In the genomic region with DNA sequence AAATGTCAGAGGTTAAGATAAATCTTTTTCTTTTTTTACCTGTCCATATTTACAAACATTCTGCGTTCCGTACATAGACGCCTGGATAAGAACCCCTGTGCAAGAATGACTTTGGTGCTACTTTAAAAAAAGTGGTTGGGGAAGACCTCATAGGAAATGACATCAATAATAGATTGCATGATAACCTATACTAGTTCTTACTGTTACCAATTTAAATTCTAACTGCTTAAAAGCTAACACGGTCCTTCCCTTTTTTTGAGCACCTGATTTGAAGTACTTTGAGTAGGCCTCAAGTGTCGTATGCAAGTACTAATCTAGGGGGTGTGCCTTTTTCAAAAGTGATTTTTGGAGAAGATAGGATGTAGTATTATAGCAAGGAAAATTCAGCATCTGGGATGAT, we compare ENCODE assay signal across 8 cellular contexts. TPM values are rescaled to one million over a fixed set of nuclear protein-coding genes. Genes with fewer than 3 reads are reported as not detected.
DNase-seq lines count a peak whose midpoint lies in the region; ATAC-seq, FAIRE-seq and TF ChIP-seq lines count a peak whose summit lies in the region.

No MANE protein-coding gene starts in this region.

- H4K20me1 ChIP-seq in KMS-11 (ENCODE audit: insufficient read depth) (no peaks in the 10 kb centered on the region), HepG2 (ENCODE audit: insufficient read depth, low read length) (peaks cover 21% of the 10 kb centered on the region)

- in situ Hi-C loops in HepG2 (cut with HindIII; ENCODE audit: extremely low pct_ligation_motif_present, low pct_unique_long_range_greater_than_20kb) = loop anchor here (5.0 kb wide), 1 partner anchor 408 kb away; a partner anchor contains a TSS

- H3K27me3 Mint-ChIP-seq in CD8-positive, alpha-beta memory T cell = peaks cover 0 to 9% of the 10 kb centered on the region in 2 donors

- WGBS in HepG2 (ENCODE audit: low lambda C conversion rate) = 75% methylated on average over 5 of the region's 5 CpGs

- peak overlapping the region; percentile 98; the same call in 1 of the 2 replicates for H3K9ac ChIP-seq in KMS-11
- H3K9ac ChIP-seq in adipocyte (ENCODE audit: low read length) = peak overlapping the region; percentile 52
- H3K9ac ChIP-seq in HepG2 (ENCODE audit: insufficient read depth, low read depth, low read length) = no peak overlapping the region

- H3K4me1 ChIP-seq in CD8-positive, alpha-beta memory T cell (ENCODE audit: insufficient read depth, low read length) = peaks cover 27% of the 10 kb centered on the region
- H3K4me1 ChIP-seq in KMS-11 (ENCODE audit: low read depth, poor library complexity, severe bottlenecking) (peaks cover 30% of the 10 kb centered on the region), adipocyte (ENCODE audit: control insufficient read depth, insufficient read depth, low read length) (peaks cover 18% of the 10 kb centered on the region), HepG2 (ENCODE audit: insufficient read depth, low read length) (peaks cover 32% of the 10 kb centered on the region)

- peak overlapping the region; percentile 98 for H3K27ac ChIP-seq in CD8-positive, alpha-beta memory T cell (ENCODE audit: low read depth, low read length)
- H3K27ac ChIP-seq in KMS-11 (peak overlapping the region; percentile 88; the same call in 1 of the 2 replicates), HepG2 (ENCODE audit: extremely low read length, insufficient read depth, low read length) (no peak overlapping the region)

- H3K79me2 ChIP-seq in KMS-11 (ENCODE audit: insufficient read depth, low read depth) = peaks cover 39% of the 10 kb centered on the region
- H3K79me2 ChIP-seq in HepG2 (ENCODE audit: insufficient read depth, low read length) = peaks cover 15% of the 10 kb centered on the region

- intact Hi-C loops in HepG2 (cut with micrococcal nuclease; ENCODE audit: unreplicated experiment) = loop anchor here (5.0 to 10.0 kb wide), 3 partner anchors 117 to 408 kb away; a partner anchor contains a TSS

- DNase-seq in CD8-positive, alpha-beta memory T cell = peak in 2 of 5 donors; percentile 69 to 70
- DNase-seq in adipocyte (ENCODE audit: low read depth) (peak; percentile 22), HepG2 (ENCODE audit: low spot score) (no peak)
- no peak for DNase-seq in NK-92 treated with Interleukin-12 subunit alpha and Interleukin-12 subunit beta, amount 100 ng/mL, for 24 hours (lab: John Stamatoyannopoulos, UW)
- no peak for DNase-seq in stimulated activated CD4-positive, alpha-beta T cell treated with anti-CD3 and anti-CD28 coated beads, Interleukin-15, amount 100 ng/mL, for 24 hours

- no TSS peak for BruUV-seq in HepG2 (replicated peaks; lab: Mats Ljungman, UMichigan)

- no peak for TF ChIP-seq RAD21 in HepG2 (CRISPR knock-in tag; IDR thresholded peaks at IDR 0.05)

- H3K4me1 Mint-ChIP-seq in CD8-positive, alpha-beta memory T cell = peaks cover 52 to 61% (median 58%) of the 10 kb centered on the region in 3 donors

- peaks cover 6% of the 10 kb centered on the region for H3K36me3 ChIP-seq in CD8-positive, alpha-beta memory T cell (ENCODE audit: insufficient read depth, low read length)
- H3K36me3 ChIP-seq in KMS-11 (ENCODE audit: insufficient read depth) = no peaks in the 10 kb centered on the region
- H3K36me3 ChIP-seq in adipocyte (ENCODE audit: control insufficient read depth, insufficient read depth, low read length, severe bottlenecking) = no peaks in the 10 kb centered on the region
- H3K36me3 ChIP-seq in HepG2 (replicated peaks in 1 of 2; ENCODE audit: control insufficient read depth in 1 of 2, insufficient read depth in 2 of 2, low read length in 2 of 2) = no peaks in the 10 kb centered on the region

- H3K36me3 Mint-ChIP-seq in CD8-positive, alpha-beta memory T cell = peaks cover 0 to 22% (median 6%) of the 10 kb centered on the region in 3 donors

- ATAC-seq in HepG2 = no peak
- ATAC-seq in GM19397 (IDR thresholded peaks at IDR 0.05; ENCODE audit: unreplicated experiment) = no peak
- ATAC-seq in GM21786 (IDR thresholded peaks at IDR 0.05; ENCODE audit: unreplicated experiment) = no peak

- CTCF ChIA-PET in CD8-positive, alpha-beta memory T cell (lab: Charles Lee) = interaction anchor here (0.9 to 5.5 kb wide), 13 partner anchors 9 to 409 kb away, joined by 3 to 120 read pairs (median 8); a partner anchor contains a TSS
- CTCF ChIA-PET in HepG2 (lab: Yijun Ruan, JAX; ENCODE audit: low intra/inter-chr PET ratio, low total read pairs) = interaction anchor here (1.9 kb wide), 1 partner anchor 160 kb away, joined by 17 read pairs; no protein-coding TSS in a partner anchor

- POLR2A ChIA-PET in CD8-positive, alpha-beta memory T cell (lab: Charles Lee) = interaction anchor here (0.9 to 2.2 kb wide), 5 partner anchors 96 to 161 kb away, joined by 3 to 18 read pairs (median 4); no protein-coding TSS in a partner anchor
- POLR2A ChIA-PET in HepG2 (lab: Yijun Ruan, JAX) = no interaction called here

- no peak for TF ChIP-seq POLR2A in HepG2 (IDR thresholded peaks at IDR 0.05; ENCODE audit: insufficient read depth in 1 of 2, low read depth in 2 of 2, low read length in 2 of 2)

- peak overlapping the region; percentile 92 for H3K4me2 ChIP-seq in KMS-11
- peak overlapping the region; percentile 81 for H3K4me2 ChIP-seq in HepG2 (ENCODE audit: low read depth, low read length)

- no peak for TF ChIP-seq CTCF in KMS-11 (conservative IDR thresholded peaks at IDR 0.05; ENCODE audit: low read depth, low read length)
- TF ChIP-seq CTCF in HepG2 (CRISPR knock-in tag; IDR thresholded peaks at IDR 0.05) = no peak

- TF ChIP-seq EP300 in HepG2 (IDR thresholded peaks at IDR 0.05; ENCODE audit: low read depth in 2 of 2, low read length in 2 of 2) = no peak
- TF ChIP-seq EP300 in HepG2 (CRISPR knock-in tag; IDR thresholded peaks at IDR 0.05; ENCODE audit: borderline replicate concordance) = no peak

- H3K4me3 ChIP-seq in CD8-positive, alpha-beta memory T cell (ENCODE audit: low read length) = peak overlapping the region; percentile 81
- no peak overlapping the region for H3K4me3 ChIP-seq in KMS-11 (IDR thresholded peaks at IDR 0.05; ENCODE audit: insufficient read depth, low read depth, low read length)
- H3K4me3 ChIP-seq in adipocyte (ENCODE audit: low read length) = peak overlapping the region; percentile 91
- peak overlapping the region in 2 of 3 experiments; percentile 20 to 90; a peak in 2 of 6 replicates for H3K4me3 ChIP-seq in HepG2 (replicated peaks in 1 of 3; ENCODE audit: insufficient read depth in 1 of 3, low read depth in 2 of 3, low read length in 3 of 3)

- H3K4me3 Mint-ChIP-seq in CD8-positive, alpha-beta memory T cell = peak overlapping the region; percentile 95 to 100 (median 99)

- H2AFZ ChIP-seq in KMS-11 (ENCODE audit: low read depth) (no peak overlapping the region), HepG2 (ENCODE audit: low read length) (no peak overlapping the region)

- H3K27ac Mint-ChIP-seq in CD8-positive, alpha-beta memory T cell = peak overlapping the region; percentile 58 to 100 (median 98)

- no peak for FAIRE-seq in HepG2 (lab: Jason Lieb, UNC)

- H3K9me3 ChIP-seq in CD8-positive, alpha-beta memory T cell (ENCODE audit: low read length) = no peaks in the 10 kb centered on the region
- no peaks in the 10 kb centered on the region for H3K9me3 ChIP-seq in adipocyte (ENCODE audit: control insufficient read depth, low read length)
- H3K9me3 ChIP-seq in HepG2 (ENCODE audit: low read length) = no peaks in the 10 kb centered on the region

- no peaks in the 10 kb centered on the region for H3K27me3 ChIP-seq in CD8-positive, alpha-beta memory T cell (ENCODE audit: insufficient read depth, low read length, poor library complexity, severe bottlenecking)
- H3K27me3 ChIP-seq in KMS-11 (ENCODE audit: insufficient read depth, low read depth) (no peaks in the 10 kb centered on the region), adipocyte (replicated peaks; ENCODE audit: control insufficient read depth, insufficient read depth, low read length) (no peaks in the 10 kb centered on the region), HepG2 (ENCODE audit: control insufficient read depth in 1 of 2, insufficient read depth in 2 of 2, low read length in 2 of 2) (no peaks in the 10 kb centered on the region)

- H3K9me3 Mint-ChIP-seq in CD8-positive, alpha-beta memory T cell = peaks cover 0 to 3% (median 0%) of the 10 kb centered on the region in 5 donors

TF ChIP-seq in HepG2, 621 proteins besides CTCF, POLR2A, EP300 and RAD21 (continues in another document):
- TF ChIP-seq AGO2 (optimal IDR thresholded peaks at IDR 0.05; ENCODE audit: low read depth, low read length) = peak; percentile 32

RNA-seq across cellular contexts. Expression of a gene that starts 2.1 kb away (rescaled TPM):
- 10 to 100 TPM; 22.2 to 23.6 TPM for total RNA-seq in CD8-positive, alpha-beta memory T cell
- 11.3 TPM for polyA plus RNA-seq in CD8-positive, alpha-beta memory T cell
- total RNA-seq in HepG2 (2016; rRNA removed; fragmentation: Illumina TruSeq; extraction: Trizol) = 7.2 and 13.2 TPM in 2 replicates
- 2.7 and 4.0 TPM in 2 replicates for total RNA-seq in HepG2 (2016; cell fraction: cytosol; rRNA removed; fragmentation: Illumina TruSeq; extraction: Trizol; ENCODE audit: low read depth)
- 7.2 and 12.7 TPM in 2 replicates for total RNA-seq in HepG2 (2016; cell fraction: insoluble cytoplasmic fraction; rRNA removed; fragmentation: Illumina TruSeq; extraction: Trizol)
- 3.5 and 4.7 TPM in 2 replicates for total RNA-seq in HepG2 (2016; cell fraction: membrane; rRNA removed; fragmentation: Illumina TruSeq; extraction: Trizol)
- 17.2 and 19.6 TPM in 2 replicates for total RNA-seq in HepG2 (2016; cell fraction: nucleus; rRNA removed; fragmentation: Illumina TruSeq; extraction: Trizol)
- 21.0 and 21.3 TPM in 2 replicates for polyA plus RNA-seq in HepG2 (2011; rRNA removed)
- polyA plus RNA-seq in HepG2 (2011; cell fraction: cytosol; rRNA removed) = 8.3 and 17.1 TPM in 2 replicates
- polyA plus RNA-seq in HepG2 (2011; cell fraction: nucleus; rRNA removed) = 9.1 and 12.0 TPM in 2 replicates
- polyA plus RNA-seq in HepG2 (2012) = 22.8 and 23.0 TPM in 2 replicates
- polyA plus RNA-seq in HepG2 (2016; cell fraction: cytosol; fragmentation: Illumina TruSeq; extraction: Trizol; ENCODE audit: low read depth) = 0.12 and 0.20 TPM in 2 replicates
- polyA plus RNA-seq in HepG2 (2016; cell fraction: insoluble cytoplasmic fraction; fragmentation: Illumina TruSeq; extraction: Trizol; ENCODE audit: low read depth) = 3.7 and 3.8 TPM in 2 replicates
- 1.0 and 1.3 TPM in 2 replicates for polyA plus RNA-seq in HepG2 (2016; cell fraction: membrane; fragmentation: Illumina TruSeq; extraction: Trizol; ENCODE audit: low read depth)
- 11.1 TPM in 2 replicates for polyA plus RNA-seq in HepG2 (2016; cell fraction: nucleus; fragmentation: Illumina TruSeq; extraction: Trizol; ENCODE audit: insufficient read depth, low read depth)
- 53.0 and 116 TPM in 2 replicates for polyA minus RNA-seq in HepG2 (2011; rRNA and poly(A)+ RNA removed; ENCODE audit: low replicate concordance)
- 43.8 and 58.0 TPM in 2 replicates for polyA minus RNA-seq in HepG2 (2011; cell fraction: cytosol; rRNA and poly(A)+ RNA removed)
- polyA minus RNA-seq in HepG2 (2011; cell fraction: nucleus; rRNA and poly(A)+ RNA removed) = 52.9 and 81.2 TPM in 2 replicates
